In genomic region chr22:42695294-42695693, GRCh38 we compare ENCODE assay signal across 1 cellular context.
TF ChIP-seq lines count a peak whose summit lies in the region.

No MANE protein-coding gene starts in this region.

TF ChIP-seq in H1, 55 proteins besides CTCF, POLR2A, EP300 and RAD21:
- TF ChIP-seq ZNF274 (IDR thresholded peaks at IDR 0.05; ENCODE audit: borderline replicate concordance, extremely low read depth, low read length) (no peak), TCF12 (IDR thresholded peaks at IDR 0.05; ENCODE audit: low read depth, low read length) (no peak)
